ENCODE assay signal across 13 cellular contexts in genomic region chr2:42944744-42945415, GRCh38.
DNase-seq lines count a peak whose midpoint lies in the region; ATAC-seq, FAIRE-seq and TF ChIP-seq lines count a peak whose summit lies in the region.
"Had no signal": no experiment of that assay in that cellular context is flagged by ENCODE, and none has a peak within 500 bp of the region (broad histone marks: within the 10 kb centered on the region; RNA-seq: fewer than 3 reads in every experiment).

No MANE protein-coding gene starts in this region.

- peaks cover 0 to 7% (median 5%) of the 10 kb centered on the region in 7 donors for H3K4me1 Mint-ChIP-seq in naive thymus-derived CD4-positive, alpha-beta T cell
- H3K4me1 Mint-ChIP-seq: activated CD4-positive, alpha-beta memory T cell treated with anti-CD3 and anti-CD28 coated beads, Interleukin-2, amount 10 ng/mL, durations not matched to agents 7 days and 5 days had no signal

- H3K4me1 ChIP-seq in GM23248 (ENCODE audit: insufficient read depth) = peaks cover 9% of the 10 kb centered on the region
- no peaks in the 10 kb centered on the region for H3K4me1 ChIP-seq in naive thymus-derived CD4-positive, alpha-beta T cell (ENCODE audit: control insufficient read depth in 2 of 2, insufficient read depth in 2 of 2, low read length in 2 of 2)
- H3K4me1 ChIP-seq: parathyroid adenoma had no signal

- H3K27me3 ChIP-seq in GM23248 (replicated peaks; ENCODE audit: insufficient read depth) = no peaks in the 10 kb centered on the region
- H3K27me3 ChIP-seq in naive thymus-derived CD4-positive, alpha-beta T cell (ENCODE audit: control insufficient read depth in 2 of 2, insufficient read depth in 2 of 2, low read length in 2 of 2) = no peaks in the 10 kb centered on the region
- H3K27me3 ChIP-seq: cardiac muscle cell, hepatocyte, transverse colon had no signal

- no peaks in the 10 kb centered on the region for H3K36me3 Mint-ChIP-seq in naive thymus-derived CD4-positive, alpha-beta T cell

- no peak overlapping the region for H3K4me3 ChIP-seq in GM23248
- no peak overlapping the region for H3K4me3 ChIP-seq in fibroblast of mammary gland (ENCODE audit: control insufficient read depth, low read depth, low read length)
- H3K4me3 ChIP-seq in naive thymus-derived CD4-positive, alpha-beta T cell (ENCODE audit: low read length) = no peak overlapping the region
- H3K4me3 ChIP-seq: cardiac muscle cell, hepatocyte, transverse colon had no signal

- in situ Hi-C loops in GM23248 (cut with MboI) = no loop called here

- ATAC-seq in naive thymus-derived CD4-positive, alpha-beta T cell = no peak
- ATAC-seq in HG02610 (IDR thresholded peaks at IDR 0.05; ENCODE audit: unreplicated experiment) (no peak), HG03469 (IDR thresholded peaks at IDR 0.05; ENCODE audit: unreplicated experiment) (no peak)

- CTCF ChIA-PET in naive thymus-derived CD4-positive, alpha-beta T cell (lab: Charles Lee) = interaction anchor here (1.3 to 5.5 kb wide), 4 partner anchors 12 to 632 kb away, joined by 3 to 57 read pairs (median 6); no protein-coding TSS in a partner anchor

- H3K9me3 ChIP-seq in GM23248 (ENCODE audit: low read depth) = no peaks in the 10 kb centered on the region
- H3K9me3 ChIP-seq in naive thymus-derived CD4-positive, alpha-beta T cell (ENCODE audit: control insufficient read depth in 2 of 3, low read length in 3 of 3) = no peaks in the 10 kb centered on the region
- H3K9me3 ChIP-seq: transverse colon had no signal

- no peak overlapping the region for H3K9ac ChIP-seq in GM23248
- H3K9ac ChIP-seq: parathyroid adenoma had no signal

- H3K9me3 Mint-ChIP-seq in naive thymus-derived CD4-positive, alpha-beta T cell = no peaks in the 10 kb centered on the region
- H3K9me3 Mint-ChIP-seq: activated CD4-positive, alpha-beta memory T cell treated with anti-CD3 and anti-CD28 coated beads, Interleukin-2, amount 10 ng/mL, durations not matched to agents 7 days and 5 days had no signal

- H3K4me2 ChIP-seq in GM23248 (ENCODE audit: unreplicated experiment) = no peak overlapping the region
- H3K4me2 ChIP-seq: hepatocyte had no signal

- no peaks in the 10 kb centered on the region; the same call in 1 of the 2 replicates for H3F3A ChIP-seq in GM23248 (ENCODE audit: insufficient read depth)

- H4K20me1 ChIP-seq in GM23248 (ENCODE audit: insufficient read depth) = no peaks in the 10 kb centered on the region

- no peak for FAIRE-seq in RCC 7860 (lab: Jason Lieb, UNC)

- no peaks in the 10 kb centered on the region for H3K9me2 ChIP-seq in GM23248 (ENCODE audit: insufficient read depth)

- no peaks in the 10 kb centered on the region for H3K79me2 ChIP-seq in GM23248 (ENCODE audit: insufficient read depth)
- H3K79me2 ChIP-seq: parathyroid adenoma had no signal

- H3K27ac ChIP-seq in GM23248 = no peak overlapping the region
- no peak overlapping the region for H3K27ac ChIP-seq in naive thymus-derived CD4-positive, alpha-beta T cell (ENCODE audit: low read depth, low read length)
- H3K27ac ChIP-seq: cardiac muscle cell, hepatocyte, parathyroid adenoma, transverse colon had no signal

- no peaks in the 10 kb centered on the region for H3K36me3 ChIP-seq in GM23248 (ENCODE audit: low read depth)
- H3K36me3 ChIP-seq in naive thymus-derived CD4-positive, alpha-beta T cell (ENCODE audit: control insufficient read depth in 2 of 3, insufficient read depth in 3 of 3, low read length in 3 of 3) = no peaks in the 10 kb centered on the region
- H3K36me3 ChIP-seq: cardiac muscle cell, transverse colon had no signal

- no peak overlapping the region for H2AFZ ChIP-seq in GM23248
- H2AFZ ChIP-seq: hepatocyte, parathyroid adenoma had no signal

- intact Hi-C loops in naive thymus-derived CD4-positive, alpha-beta T cell (cut with micrococcal nuclease) = loop anchor here (5.0 kb wide), 2 partner anchors 88 to 182 kb away; no protein-coding TSS in a partner anchor

- H3K27ac Mint-ChIP-seq in naive thymus-derived CD4-positive, alpha-beta T cell = no peak overlapping the region
- H3K27ac Mint-ChIP-seq: activated CD4-positive, alpha-beta memory T cell treated with anti-CD3 and anti-CD28 coated beads, Interleukin-2, amount 10 ng/mL, durations not matched to agents 7 days and 5 days had no signal

- 89 to 93% methylated on average over 10 of the region's 10 CpGs for WGBS in GM23248 (ENCODE audit: low coverage in 1 of 2, low lambda C conversion rate in 2 of 2, missing lambda C conversion rate in 2 of 2), 2 experiments

- no peak for TF ChIP-seq CTCF in fibroblast of mammary gland (conservative IDR thresholded peaks at IDR 0.05; ENCODE audit: control insufficient read depth, insufficient read depth, low read depth, low read length)

- H3K4me3 Mint-ChIP-seq in naive thymus-derived CD4-positive, alpha-beta T cell = no peak overlapping the region
- H3K4me3 Mint-ChIP-seq: activated CD4-positive, alpha-beta memory T cell treated with anti-CD3 and anti-CD28 coated beads, Interleukin-2, amount 10 ng/mL, durations not matched to agents 7 days and 5 days had no signal

- peak; percentile 53 for DNase-seq in AG20443 (ENCODE audit: low spot score)
- DNase-seq in GM23248 = peak; percentile 70
- peak; percentile 10 for DNase-seq in RCC 7860 (ENCODE audit: low spot score)
- DNase-seq in fibroblast of mammary gland (ENCODE audit: low read depth) = peak; percentile 68
- no peak for DNase-seq in anterior cingulate cortex (lab: John Stamatoyannopoulos, UW)
- no peak for DNase-seq in naive thymus-derived CD4-positive, alpha-beta T cell
- DNase-seq: activated CD4-positive, alpha-beta memory T cell treated with anti-CD3 and anti-CD28 coated beads, Interleukin-2, amount 10 ng/mL, durations not matched to agents 7 days and 5 days; transverse colon had no signal

- H3K27me3 Mint-ChIP-seq in naive thymus-derived CD4-positive, alpha-beta T cell = peaks cover 0 to 8% (median 0%) of the 10 kb centered on the region in 5 donors

- POLR2A ChIA-PET in naive thymus-derived CD4-positive, alpha-beta T cell (lab: Charles Lee) = interaction anchor here (0.6 kb wide), 1 partner anchor 67 kb away, joined by 4 read pairs; no protein-coding TSS in a partner anchor

Comparison
In these comparisons a context has a peak if more than half of its experiments do, and no peak if none do; other contexts are left out.
1. DNase-seq: peak in AG20443 (single experiment), GM23248 (single experiment), RCC 7860 (single experiment) and fibroblast of mammary gland (single experiment); none in anterior cingulate cortex (0 of 58) and naive thymus-derived CD4-positive, alpha-beta T cell (0 of 9).